In the genomic region with DNA sequence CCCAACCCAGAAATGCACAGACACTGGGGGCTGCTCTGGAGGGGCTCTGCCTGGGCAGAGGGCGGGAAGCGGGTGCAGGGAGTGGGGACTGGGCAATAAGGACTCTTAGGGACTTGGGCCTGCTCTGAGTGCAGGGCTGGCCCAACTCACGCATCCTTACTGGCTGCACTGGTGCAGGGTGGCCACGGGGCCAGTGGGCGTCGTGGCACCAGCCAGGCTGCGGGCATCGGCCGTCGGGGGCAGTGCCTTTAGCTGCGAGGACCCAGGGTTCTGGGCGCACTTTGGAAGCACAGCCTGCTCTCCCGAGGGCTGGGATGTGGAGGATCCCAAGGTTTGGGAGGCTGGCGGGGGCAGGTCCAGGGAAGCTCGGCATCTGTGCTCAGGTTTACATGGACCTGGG, we compare ENCODE assay signal across 21 cellular contexts. TPM values are rescaled to one million over a fixed set of nuclear protein-coding genes. Genes with fewer than 3 reads are reported as not detected.
DNase-seq lines count a peak whose midpoint lies in the region; ATAC-seq, FAIRE-seq and TF ChIP-seq lines count a peak whose summit lies in the region.
"Had no signal": no experiment of that assay in that cellular context is flagged by ENCODE, and none has a peak within 500 bp of the region (broad histone marks: within the 10 kb centered on the region; RNA-seq: fewer than 3 reads in every experiment).

No MANE protein-coding gene starts in this region.

- H2BK120ac ChIP-seq in H1 (replicated peaks; ENCODE audit: low read depth, low read length) = no peak overlapping the region

- no peaks in the 10 kb centered on the region for H3K23me2 ChIP-seq in H1 (ENCODE audit: low read depth, low read length)

- H4K8ac ChIP-seq in H1 (ENCODE audit: extremely low read depth, insufficient read depth, low read length) = no peak overlapping the region

- H3K4me2 ChIP-seq in OCI-LY3 (ENCODE audit: low read length) (0 out of 2 replicates have a peak overlapping the region, but pooled peaks have one; percentile 38), H1 (ENCODE audit: insufficient read depth in 1 of 2, low read depth in 2 of 2, low read length in 2 of 2) (no peak overlapping the region)

- TF ChIP-seq RAD21 in H1 (IDR thresholded peaks at IDR 0.05 in 1 of 2, conservative IDR thresholded peaks at IDR 0.05 in 1 of 2; ENCODE audit: low read depth in 2 of 2, low read length in 2 of 2) = no peak

- intact Hi-C loops in natural killer cell (cut with micrococcal nuclease) = no loop called here

- H3K36me3 ChIP-seq in OCI-LY3 (replicated peaks; ENCODE audit: low read depth, low read length) = no peaks in the 10 kb centered on the region
- H3K36me3 ChIP-seq in H1 (ENCODE audit: control insufficient read depth in 2 of 4, insufficient read depth in 4 of 4, low read length in 3 of 4) = no peaks in the 10 kb centered on the region
- H3K36me3 ChIP-seq: BE2C, Peyer's patch had no signal

- H3K4me3 Mint-ChIP-seq in natural killer cell treated with Interleukin-12 subunit alpha and Interleukin-12 subunit beta and Interleukin-15 and Interleukin-18, amount 100 ng/mL, for 72 hours = no peak overlapping the region
- no peak overlapping the region for H3K4me3 Mint-ChIP-seq in natural killer cell
- H3K4me3 Mint-ChIP-seq: CD8-positive, alpha-beta memory T cell had no signal

- no peak overlapping the region for H3K4ac ChIP-seq in H1 (replicated peaks; ENCODE audit: insufficient read length, low read depth, low read length)

- no peaks in the 10 kb centered on the region for H3K79me1 ChIP-seq in H1 (ENCODE audit: low read depth, low read length)

- no peak overlapping the region for H4K91ac ChIP-seq in H1 (replicated peaks; ENCODE audit: insufficient read length, low read length)

- no peak overlapping the region for H3K27ac ChIP-seq in OCI-LY3 (ENCODE audit: low read length)
- no peak overlapping the region for H3K27ac ChIP-seq in H1 (ENCODE audit: low read depth, low read length)
- H3K27ac ChIP-seq: Peyer's patch had no signal

- DNase-seq in natural killer cell treated with Interleukin-12 subunit alpha and Interleukin-12 subunit beta and Interleukin-15 and Interleukin-18, amount 100 ng/mL, for 72 hours (ENCODE audit: low spot score) = no peak
- DNase-seq in natural killer cell = no peak
- DNase-seq in H1 (ENCODE audit: low read depth in 1 of 2, low spot score in 2 of 2) = no peak
- DNase-seq in activated T-cell treated with anti-CD3 and anti-CD28 coated beads, Interleukin-2, amount 50 U/mL, for 48 hours = no peak
- no peak for DNase-seq in SW480 (ENCODE audit: low spot score)
- DNase-seq: BE2C; CD8-positive, alpha-beta memory T cell; DMS79; GOT3; NCI-H1048; NCI-H1436 treated with DMSO at 0.1 percent for 48 hours; NCI-H2029 treated with DMSO at 0.1 percent for 48 hours; NCI-H510A; Peyer's patch had no signal

- no peaks in the 10 kb centered on the region for H3K9me3 ChIP-seq in OCI-LY3 (ENCODE audit: insufficient read depth, low read length)
- no peaks in the 10 kb centered on the region for H3K9me3 ChIP-seq in H1 (ENCODE audit: insufficient read depth in 2 of 2, low read depth in 1 of 2, low read length in 1 of 2)
- H3K9me3 ChIP-seq: BE2C, Peyer's patch had no signal

- H2BK20ac ChIP-seq in H1 (ENCODE audit: low read length) = no peak overlapping the region

- H2BK15ac ChIP-seq in H1 (ENCODE audit: low read length) = 0 out of 2 replicates have a peak overlapping the region, but pooled peaks have one; percentile 61

- no peak overlapping the region for H2BK5ac ChIP-seq in H1 (ENCODE audit: low read depth, low read length)

- H2AFZ ChIP-seq in OCI-LY3 (ENCODE audit: low read depth, low read length) = no peak overlapping the region; the same call in 1 of the 2 replicates
- H2AFZ ChIP-seq in H1 (ENCODE audit: low read length) = no peak overlapping the region

- H3K4me3 ChIP-seq in OCI-LY3 (ENCODE audit: low read length) = no peak overlapping the region
- H3K4me3 ChIP-seq in H1 (ENCODE audit: extremely low read depth in 1 of 4, insufficient read depth in 2 of 4, low read depth in 3 of 4, low read length in 4 of 4) = no peak overlapping the region
- H3K4me3 ChIP-seq: Peyer's patch had no signal

- FAIRE-seq in H1 (lab: Jason Lieb, UNC) = no peak
- FAIRE-seq: D721Med had no signal

- H3K27me3 Mint-ChIP-seq in natural killer cell treated with Interleukin-12 subunit alpha and Interleukin-12 subunit beta and Interleukin-15 and Interleukin-18, amount 100 ng/mL, for 72 hours = no peaks in the 10 kb centered on the region
- H3K27me3 Mint-ChIP-seq in natural killer cell (ENCODE audit: low read depth in 2 of 2) = no peaks in the 10 kb centered on the region
- H3K27me3 Mint-ChIP-seq: CD8-positive, alpha-beta memory T cell had no signal

- peaks cover 0 to 10% of the 10 kb centered on the region in 2 donors for H3K4me1 Mint-ChIP-seq in natural killer cell treated with Interleukin-12 subunit alpha and Interleukin-12 subunit beta and Interleukin-15 and Interleukin-18, amount 100 ng/mL, for 72 hours (ENCODE audit: low read depth in 2 of 2)
- peaks cover 0 to 11% of the 10 kb centered on the region in 2 donors for H3K4me1 Mint-ChIP-seq in natural killer cell

- ATAC-seq in natural killer cell treated with Interleukin-12 subunit alpha and Interleukin-12 subunit beta and Interleukin-15 and Interleukin-18, amount 100 ng/mL, for 72 hours = no peak
- no peak for ATAC-seq in natural killer cell
- ATAC-seq in GM19455 (IDR thresholded peaks at IDR 0.05; ENCODE audit: unreplicated experiment) = no peak
- ATAC-seq: Right ventricle myocardium inferior had no signal

- no peak for TF ChIP-seq CTCF in natural killer cell (IDR thresholded peaks at IDR 0.05)
- no peak for TF ChIP-seq CTCF in OCI-LY3 (IDR thresholded peaks at IDR 0.05; ENCODE audit: low read depth, low read length)
- TF ChIP-seq CTCF in H1 (IDR thresholded peaks at IDR 0.05; ENCODE audit: control extremely low read depth in 1 of 3, insufficient read depth in 1 of 3, low read depth in 1 of 3, low read length in 3 of 3) = no peak

- H3K9ac ChIP-seq in OCI-LY3 (ENCODE audit: low read length) = no peak overlapping the region
- H3K9ac ChIP-seq in H1 (replicated peaks in 1 of 4; ENCODE audit: extremely low read depth in 1 of 4, low read depth in 3 of 4, low read length in 3 of 4) = no peak overlapping the region

- 94% methylated on average over 14 of the region's 15 CpGs; no CpG with 5 or more reads in 1 of the 2 experiments for WGBS in H1 (ENCODE audit: extremely low coverage in 1 of 2, insufficient coverage in 1 of 2, insufficient read length in 1 of 2, insufficient replicate concordance in 2 of 2, low coverage in 1 of 2, low lambda C conversion rate in 2 of 2, missing lambda C conversion rate in 1 of 2), 2 experiments

- H3K27ac Mint-ChIP-seq in natural killer cell treated with Interleukin-12 subunit alpha and Interleukin-12 subunit beta and Interleukin-15 and Interleukin-18, amount 100 ng/mL, for 72 hours = peak overlapping the region; percentile 60 to 72
- no peak overlapping the region for H3K27ac Mint-ChIP-seq in natural killer cell
- H3K27ac Mint-ChIP-seq: CD8-positive, alpha-beta memory T cell had no signal

- no peaks in the 10 kb centered on the region for H3K36me3 Mint-ChIP-seq in natural killer cell treated with Interleukin-12 subunit alpha and Interleukin-12 subunit beta and Interleukin-15 and Interleukin-18, amount 100 ng/mL, for 72 hours
- H3K36me3 Mint-ChIP-seq in natural killer cell = no peaks in the 10 kb centered on the region
- H3K36me3 Mint-ChIP-seq: CD8-positive, alpha-beta memory T cell had no signal

- H3K9me3 Mint-ChIP-seq in natural killer cell treated with Interleukin-12 subunit alpha and Interleukin-12 subunit beta and Interleukin-15 and Interleukin-18, amount 100 ng/mL, for 72 hours = no peaks in the 10 kb centered on the region
- H3K9me3 Mint-ChIP-seq in natural killer cell = no peaks in the 10 kb centered on the region
- H3K9me3 Mint-ChIP-seq: CD8-positive, alpha-beta memory T cell had no signal

- no peak overlapping the region for H4K5ac ChIP-seq in H1 (ENCODE audit: insufficient read length, low read depth, low read length)

- H3K4me1 ChIP-seq in OCI-LY3 (ENCODE audit: low read length) = peaks cover 51% of the 10 kb centered on the region
- peaks cover 0 to 8% (median 0%) of the 10 kb centered on the region in 4 experiments; a peak in 3 of 7 replicates for H3K4me1 ChIP-seq in H1 (replicated peaks in 1 of 4; ENCODE audit: control insufficient read depth in 3 of 4, insufficient read depth in 4 of 4, low read length in 3 of 4)
- H3K4me1 ChIP-seq: BE2C had no signal

- TF ChIP-seq EP300 in H1 (IDR thresholded peaks at IDR 0.05; ENCODE audit: borderline replicate concordance in 1 of 2, low read depth in 2 of 2, low read length in 2 of 2) = no peak

- H4K20me1 ChIP-seq in OCI-LY3 (ENCODE audit: insufficient read depth, low read length) (no peaks in the 10 kb centered on the region), H1 (replicated peaks in 1 of 2; ENCODE audit: control insufficient read depth in 1 of 2, insufficient read depth in 2 of 2, low read length in 2 of 2) (no peaks in the 10 kb centered on the region)

- no peak overlapping the region for H2AK5ac ChIP-seq in H1 (ENCODE audit: low read depth, low read length)

- CTCF ChIA-PET in H1 (lab: Charles Lee; ENCODE audit: partially characterized antibody) = interaction anchor here (1.1 to 2.2 kb wide), 2 partner anchors 17 to 24 kb away, joined by 3 to 7 read pairs; no protein-coding TSS in a partner anchor

- H3K56ac ChIP-seq in H1 (replicated peaks; ENCODE audit: insufficient read length, low read depth, low read length) = no peak overlapping the region

- H3K27me3 ChIP-seq in OCI-LY3 (ENCODE audit: low read depth, low read length) = peaks cover 6% of the 10 kb centered on the region; the same call in 1 of the 2 replicates
- H3K27me3 ChIP-seq in H1 (replicated peaks in 1 of 4; ENCODE audit: control insufficient read depth in 3 of 4, extremely low read depth in 1 of 4, insufficient read depth in 3 of 4, low read length in 3 of 4) = no peaks in the 10 kb centered on the region; a peak in 2 of 7 replicates
- H3K27me3 ChIP-seq: BE2C, Peyer's patch had no signal

- no peak overlapping the region for H3K14ac ChIP-seq in H1 (ENCODE audit: insufficient read length)

- POLR2A ChIA-PET in H1 (lab: Charles Lee; ENCODE audit: partially characterized antibody) = no interaction called here

- no peak overlapping the region for H3K18ac ChIP-seq in H1 (ENCODE audit: extremely low read depth, low read length)

- H2BK12ac ChIP-seq in H1 (ENCODE audit: low read depth, low read length) = no peak overlapping the region

- no peaks in the 10 kb centered on the region for H3K79me2 ChIP-seq in OCI-LY3 (ENCODE audit: low read length)
- H3K79me2 ChIP-seq in H1 (ENCODE audit: control insufficient read depth in 1 of 2, insufficient read depth in 2 of 2, low read length in 2 of 2) = no peaks in the 10 kb centered on the region

- H3K23ac ChIP-seq in H1 (ENCODE audit: insufficient read length) = no peak overlapping the region

- no peak for TF ChIP-seq POLR2A in H1 (IDR thresholded peaks at IDR 0.05; ENCODE audit: control extremely low read depth in 1 of 2, low read depth in 2 of 2, low read length in 2 of 2)

RNA-seq across cellular contexts. Expression of a gene that starts 27.1 kb away (rescaled TPM):
- total RNA-seq in natural killer cell treated with Interleukin-12 subunit alpha and Interleukin-12 subunit beta and Interleukin-15 and Interleukin-18, amount 100 ng/mL, for 72 hours = under 1 TPM in 1 of 2 donors, not detected in 1; 0.31 TPM
- 1 to 10 TPM in 2 of 3 donors, under 1 TPM in 1; 0.23 to 1.7 (median 1.7) TPM for total RNA-seq in natural killer cell
- total RNA-seq in H1 (2021; fragmentation: NEBNext Ultra II Directional; extraction: Animal tissue kit (Norgen Biotek cat#: 25700)) = 1.6 and 1.7 TPM in 2 replicates
- 1.1 and 2.0 TPM in 2 replicates for polyA plus RNA-seq in H1 (2011; rRNA removed)
- polyA plus RNA-seq in H1 (2011; cell fraction: cytosol; rRNA removed) = 1.0 TPM
- polyA plus RNA-seq in H1 (2011; cell fraction: nucleus; rRNA removed) = 3.8 TPM
- polyA plus RNA-seq in H1 (2012, experiment 1 of 2) = 0.94 to 4.7 TPM (median 1.1 TPM) in 4 replicates
- polyA plus RNA-seq in H1 (2012, experiment 2 of 2) = 0.24 TPM
- 0.73 TPM for polyA plus RNA-seq in H1 (2013, experiment 1 of 2)
- polyA plus RNA-seq in H1 (2013, experiment 2 of 2) = 0.55 TPM
- polyA minus RNA-seq in H1 (2011; rRNA and poly(A)+ RNA removed) = 0.51 and 1.3 TPM in 2 replicates
- polyA minus RNA-seq in H1 (2011; cell fraction: cytosol; rRNA and poly(A)+ RNA removed) = not detected
- 1.5 TPM for polyA minus RNA-seq in H1 (2011; cell fraction: nucleus; rRNA and poly(A)+ RNA removed)
- total RNA-seq: CD8-positive, alpha-beta memory T cell; G401; MCF 10A had no signal
- polyA plus RNA-seq: AG04450; CD8-positive, alpha-beta memory T cell had no signal

RNA-seq across cellular contexts. Expression of a gene that starts 30.7 kb away (rescaled TPM):
- total RNA-seq in natural killer cell treated with Interleukin-12 subunit alpha and Interleukin-12 subunit beta and Interleukin-15 and Interleukin-18, amount 100 ng/mL, for 72 hours = 10 to 100 TPM; 18.6 to 37.1 TPM
- 10 to 100 TPM; 19.6 to 25.1 (median 21.5) TPM for total RNA-seq in natural killer cell
- total RNA-seq in H1 (2021; fragmentation: NEBNext Ultra II Directional; extraction: Animal tissue kit (Norgen Biotek cat#: 25700)) = 10.9 and 12.4 TPM in 2 replicates
- polyA plus RNA-seq in H1 (2011; rRNA removed) = 10.0 and 15.7 TPM in 2 replicates
- polyA plus RNA-seq in H1 (2011; cell fraction: cytosol; rRNA removed) = 11.1 TPM
- 45.2 TPM for polyA plus RNA-seq in H1 (2011; cell fraction: nucleus; rRNA removed)
- 6.7 to 11.8 TPM (median 10.8 TPM) in 4 replicates for polyA plus RNA-seq in H1 (2012, experiment 1 of 2)
- 9.1 TPM for polyA plus RNA-seq in H1 (2012, experiment 2 of 2)
- polyA plus RNA-seq in H1 (2013, experiment 1 of 2) = 8.9 TPM
- polyA plus RNA-seq in H1 (2013, experiment 2 of 2) = 8.4 TPM
- polyA minus RNA-seq in H1 (2011; rRNA and poly(A)+ RNA removed) = 2.8 and 4.3 TPM in 2 replicates
- polyA minus RNA-seq in H1 (2011; cell fraction: cytosol; rRNA and poly(A)+ RNA removed) = 5.1 TPM
- 14.2 TPM for polyA minus RNA-seq in H1 (2011; cell fraction: nucleus; rRNA and poly(A)+ RNA removed)

RNA-seq across cellular contexts. Expression of a gene that starts 59.8 kb away (rescaled TPM):
- 100 to 1,000 TPM; 295 to 591 TPM for total RNA-seq in natural killer cell treated with Interleukin-12 subunit alpha and Interleukin-12 subunit beta and Interleukin-15 and Interleukin-18, amount 100 ng/mL, for 72 hours
- total RNA-seq in natural killer cell = 10 to 100 TPM; 40.3 to 81.9 (median 54.7) TPM
- 0.92 and 1.5 TPM in 2 replicates for total RNA-seq in H1 (2021; fragmentation: NEBNext Ultra II Directional; extraction: Animal tissue kit (Norgen Biotek cat#: 25700))
- polyA plus RNA-seq in H1 (2011; rRNA removed) = 2.5 and 2.7 TPM in 2 replicates
- 2.9 TPM for polyA plus RNA-seq in H1 (2011; cell fraction: cytosol; rRNA removed)
- polyA plus RNA-seq in H1 (2011; cell fraction: nucleus; rRNA removed) = 4.8 TPM
- polyA plus RNA-seq in H1 (2012, experiment 1 of 2) = 0.51 to 2.0 TPM (median 1.5 TPM) in 4 replicates
- 1.4 TPM for polyA plus RNA-seq in H1 (2012, experiment 2 of 2)
- 1.4 TPM for polyA plus RNA-seq in H1 (2013, experiment 1 of 2)
- polyA plus RNA-seq in H1 (2013, experiment 2 of 2) = 1.5 TPM
- not detected in 2 replicates for polyA minus RNA-seq in H1 (2011; rRNA and poly(A)+ RNA removed)
- not detected for polyA minus RNA-seq in H1 (2011; cell fraction: cytosol; rRNA and poly(A)+ RNA removed)
- polyA minus RNA-seq in H1 (2011; cell fraction: nucleus; rRNA and poly(A)+ RNA removed) = not detected
- total RNA-seq: G401, MCF 10A, Right ventricle myocardium inferior had no signal

Comparison
In these comparisons a context has a peak if more than half of its experiments do, and no peak if none do; other contexts are left out.
1. H3K27ac Mint-ChIP-seq: peak in natural killer cell treated with Interleukin-12 subunit alpha and Interleukin-12 subunit beta and Interleukin-15 and Interleukin-18, amount 100 ng/mL, for 72 hours (2 of 2); none in natural killer cell (0 of 2).
2. RNA of a gene that starts 59.8 kb away (total RNA-seq): 295 to 591 TPM in natural killer cell treated with Interleukin-12 subunit alpha and Interleukin-12 subunit beta and Interleukin-15 and Interleukin-18, amount 100 ng/mL, for 72 hours and 40.3 to 81.9 TPM in natural killer cell; 0.92 to 1.5 TPM in H1; every median in the first group is over 10 times any median in the second.